Comparison of ENCODE assay signal across 13 cellular contexts in the genomic region with DNA sequence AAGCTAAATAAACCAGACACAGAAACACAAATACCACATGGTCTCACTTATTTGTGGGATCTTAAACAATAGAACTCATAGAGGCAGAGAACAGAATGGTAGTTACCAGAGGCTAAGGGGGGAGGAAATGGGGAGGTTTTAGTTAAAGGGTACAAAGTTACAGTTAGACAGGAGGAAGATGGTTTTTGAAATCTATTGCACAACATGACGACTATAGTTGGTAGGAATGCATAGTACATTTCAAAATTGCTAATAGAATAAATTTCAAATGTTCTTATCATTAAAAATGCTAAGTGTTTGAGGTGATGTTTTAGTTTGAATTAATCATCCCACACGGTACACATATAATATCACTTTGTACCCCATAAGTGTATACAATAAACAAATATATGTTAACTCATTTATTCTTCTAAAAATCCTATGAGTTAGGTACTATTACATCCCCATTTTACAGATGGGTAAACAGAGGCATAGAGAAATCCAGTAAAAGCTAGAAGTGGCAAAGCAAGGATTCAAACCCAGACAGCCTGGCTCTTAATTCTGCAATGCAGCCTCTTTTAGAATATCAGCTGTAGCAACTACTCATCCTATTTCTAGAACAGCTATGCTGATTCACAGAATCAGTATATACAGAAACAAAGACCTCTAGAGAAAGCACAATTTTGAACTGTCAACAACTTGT. TPM values are rescaled to one million over a fixed set of nuclear protein-coding genes. Genes with fewer than 3 reads are reported as not detected.
DNase-seq lines count a peak whose midpoint lies in the region; ATAC-seq and TF ChIP-seq lines count a peak whose summit lies in the region.
"Had no signal": no experiment of that assay in that cellular context is flagged by ENCODE, and none has a peak within 500 bp of the region (broad histone marks: within the 10 kb centered on the region; RNA-seq: fewer than 3 reads in every experiment).

No MANE protein-coding gene starts in this region.

- H4K20me1 ChIP-seq in IMR-90 (ENCODE audit: insufficient read depth, low read length), result no peaks in the 10 kb centered on the region

- no peak overlapping the region for H2BK15ac ChIP-seq in IMR-90 (ENCODE audit: low read depth, low read length)

- H4K91ac ChIP-seq in IMR-90 (ENCODE audit: insufficient read depth, low read depth, low read length), result no peak overlapping the region

- no peak overlapping the region for H2AK5ac ChIP-seq in IMR-90 (ENCODE audit: low read depth, low read length)

- dilution Hi-C loops in IMR-90 (cut with HindIII; ENCODE audit: low sequenced_read_pairs, unreplicated experiment), result no loop called here

- ATAC-seq in heart left ventricle (no peak), Right ventricle myocardium inferior (no peak), IMR-90 (ENCODE audit: low read depth) (no peak), right cardiac atrium (no peak)
- ATAC-seq: GM23338 had no signal

- H2BK120ac ChIP-seq in IMR-90 (ENCODE audit: low read depth, low read length), result no peak overlapping the region

- H3K4me2 ChIP-seq in IMR-90 (ENCODE audit: low read depth, low read length), result no peak overlapping the region
- H3K4me2 ChIP-seq: GM23338 had no signal

- in situ Hi-C loops in IMR-90 (cut with MboI; ENCODE audit: low sequenced_read_pairs), result no loop called here

- DNase-seq in heart left ventricle (no peak), Right ventricle myocardium inferior (ENCODE audit: missing footprints) (no peak), IMR-90 (no peak), NB4 (ENCODE audit: low read depth) (peak; percentile 30), right cardiac atrium (no peak), COLO829 (ENCODE audit: low spot score) (no peak), SHP77 treated with DMSO at 0.1 percent for 48 hours (lab: John Stamatoyannopoulos, UW) (no peak)
- DNase-seq: C1 segment of cervical spinal cord; CD4-positive, alpha-beta T cell; DMS79; H7 had no signal

- no peak overlapping the region for H2BK5ac ChIP-seq in IMR-90 (ENCODE audit: low read depth, low read length, poor library complexity, severe bottlenecking)

- no peak overlapping the region for H4K5ac ChIP-seq in IMR-90 (ENCODE audit: low read depth, low read length)

- H2AK9ac ChIP-seq in IMR-90 (replicated peaks; ENCODE audit: low read depth, low read length, poor library complexity), result no peak overlapping the region

- no peak for TF ChIP-seq RAD21 in IMR-90 (IDR thresholded peaks at IDR 0.05; ENCODE audit: low read length)

- no peak for TF ChIP-seq CTCF in heart left ventricle (IDR thresholded peaks at IDR 0.05)
- TF ChIP-seq CTCF in IMR-90 (conservative IDR thresholded peaks at IDR 0.05; ENCODE audit: low read depth, low read length), result no peak
- no peak for TF ChIP-seq CTCF in NB4 (IDR thresholded peaks at IDR 0.05; ENCODE audit: low read depth, low read length)

- no peak overlapping the region for H3K9ac ChIP-seq in IMR-90 (ENCODE audit: low read depth, low read length)

- H3K18ac ChIP-seq in IMR-90 (ENCODE audit: low read depth, low read length), result no peak overlapping the region

- H2AFZ ChIP-seq in IMR-90 (replicated peaks; ENCODE audit: low read length, poor library complexity), result no peak overlapping the region
- H2AFZ ChIP-seq: GM23338 had no signal

- no peak overlapping the region for H3K56ac ChIP-seq in IMR-90 (ENCODE audit: extremely low read depth, insufficient read depth, low read length)

- POLR2A ChIA-PET in IMR-90 (lab: Charles Lee; ENCODE audit: unreplicated experiment), result no interaction called here

- peaks cover 0 to 4% (median 0%) of the 10 kb centered on the region in 9 donors for H3K36me3 ChIP-seq in heart left ventricle
- no peaks in the 10 kb centered on the region; the same call in 1 of the 2 replicates for H3K36me3 ChIP-seq in IMR-90 (ENCODE audit: control insufficient read depth, insufficient read depth, low read length)

- peaks cover 6% of the 10 kb centered on the region for H3K9me1 ChIP-seq in IMR-90 (ENCODE audit: insufficient read depth, low read length)

- no TSS peak for BruUV-seq in IMR-90 (replicated peaks; lab: Mats Ljungman, UMichigan)

- H2BK20ac ChIP-seq in IMR-90 (ENCODE audit: low read depth, low read length), result no peak overlapping the region

- H3K14ac ChIP-seq in IMR-90 (replicated peaks; ENCODE audit: low read depth, low read length), result no peak overlapping the region

- H3K4me1 ChIP-seq in heart left ventricle (peaks cover 0 to 34% (median 2%) of the 10 kb centered on the region in 12 donors), IMR-90 (ENCODE audit: control insufficient read depth, insufficient read depth, low read length) (peaks cover 3% of the 10 kb centered on the region; the same call in 1 of the 2 replicates), right cardiac atrium (ENCODE audit: control insufficient read depth, insufficient read depth, low read length) (peaks cover 7% of the 10 kb centered on the region)

- H3K23ac ChIP-seq in IMR-90 (ENCODE audit: low read depth, low read length), result no peak overlapping the region

- TF ChIP-seq POLR2A in heart left ventricle (IDR thresholded peaks at IDR 0.05), result no peak
- no peak for TF ChIP-seq POLR2A in IMR-90 (IDR thresholded peaks at IDR 0.05; ENCODE audit: low read depth, low read length)
- no peak for TF ChIP-seq POLR2A in NB4 (IDR thresholded peaks at IDR 0.05; ENCODE audit: extremely low read depth, insufficient read length)

- H3K27ac ChIP-seq in heart left ventricle, result peak overlapping the region; percentile 32 to 93 (median 78)
- no peak overlapping the region for H3K27ac ChIP-seq in IMR-90 (ENCODE audit: insufficient read depth, low read length)
- peak overlapping the region; percentile 73 for H3K27ac ChIP-seq in right cardiac atrium (ENCODE audit: low read length)
- H3K27ac ChIP-seq: HL-60 had no signal

- CTCF ChIA-PET in IMR-90 (lab: Yijun Ruan, JAX), result no interaction called here

- WGBS in heart left ventricle, 4 donors, result 90 to 94% (median 92%) methylated on average over 2 of the region's 2 CpGs
- no CpG with 5 or more reads among the region's 2 CpGs for WGBS in IMR-90 (ENCODE audit: extremely low coverage in 2 of 2, insufficient read length in 1 of 2), 2 experiments
- 92% methylated on average over 2 of the region's 2 CpGs for WGBS in right cardiac atrium

- H3K4ac ChIP-seq in IMR-90 (ENCODE audit: low read depth, low read length), result no peak overlapping the region

- H3K9me3 ChIP-seq in heart left ventricle, result peaks cover 0 to 17% (median 0%) of the 10 kb centered on the region in 12 donors
- H3K9me3 ChIP-seq in IMR-90 (ENCODE audit: control insufficient read depth, insufficient read depth, low read length), result no peaks in the 10 kb centered on the region; the same call in 1 of the 2 replicates
- H3K9me3 ChIP-seq in right cardiac atrium (ENCODE audit: control insufficient read depth, low read length), result no peaks in the 10 kb centered on the region

- peaks cover 0 to 4% of the 10 kb centered on the region in 2 experiments; a peak in 1 of 4 replicates for H3K79me1 ChIP-seq in IMR-90 (ENCODE audit: low read depth in 1 of 2, low read length in 2 of 2)

- intact Hi-C loops in heart left ventricle (cut with DNase I) (loop anchor here in 4 of 10 donors (5.0 to 10.0 kb wide), 4 partner anchors 63 to 243 kb away; no protein-coding TSS in a partner anchor), Right ventricle myocardium inferior (cut with DNase I) (loop anchor here (2.0 to 5.0 kb wide), 2 partner anchors 65 to 258 kb away; no protein-coding TSS in a partner anchor), IMR-90 (cut with micrococcal nuclease) (no loop called here), right cardiac atrium (cut with DNase I) (no loop called here)

- no peak overlapping the region for H4K8ac ChIP-seq in IMR-90 (ENCODE audit: low read depth in 2 of 2, low read length in 2 of 2)

- no peak overlapping the region for H3K4me3 ChIP-seq in heart left ventricle
- H3K4me3 ChIP-seq in IMR-90 (ENCODE audit: insufficient read depth, low read depth, low read length), result no peak overlapping the region
- no peak overlapping the region for H3K4me3 ChIP-seq in NB4 (ENCODE audit: low read depth, low read length)
- no peak overlapping the region for H3K4me3 ChIP-seq in right cardiac atrium (ENCODE audit: low read length)
- H3K4me3 ChIP-seq: GM23338 had no signal

- no peaks in the 10 kb centered on the region for H3K27me3 ChIP-seq in heart left ventricle
- no peaks in the 10 kb centered on the region for H3K27me3 ChIP-seq in IMR-90 (ENCODE audit: control insufficient read depth, insufficient read depth, low read length)
- no peaks in the 10 kb centered on the region for H3K27me3 ChIP-seq in right cardiac atrium (ENCODE audit: control insufficient read depth, insufficient read depth)

TF ChIP-seq in IMR-90, 13 proteins besides CTCF, POLR2A, EP300 and RAD21:
- TF ChIP-seq NFE2L2 (IDR thresholded peaks at IDR 0.05; ENCODE audit: low read depth, low read length) (no peak), CEBPB (IDR thresholded peaks at IDR 0.05; ENCODE audit: low read depth, low read length) (peak; percentile 78)

RNA-seq across cellular contexts. Expression of gene HBP1, which starts 50.9 kb away (rescaled TPM):
- total RNA-seq in heart left ventricle (10 to 100 TPM; 41.3 to 98.4 (median 60.8) TPM), Right ventricle myocardium inferior (65.8 TPM), IMR-90 (2012; rRNA removed) (69.9 and 70.0 TPM in 2 replicates), right cardiac atrium (10 to 100 TPM; 40.0 to 64.7 (median 53.7) TPM)
- polyA plus RNA-seq in heart left ventricle (10 to 100 TPM; 21.4 to 38.6 TPM), IMR-90 (2012; rRNA removed) (19.0 and 27.1 TPM in 2 replicates), right cardiac atrium (39.4 TPM)
- 7.8 and 10.8 TPM in 2 replicates for polyA plus RNA-seq in IMR-90 (2012; cell fraction: cytosol; rRNA removed)
- 11.3 and 41.1 TPM in 2 replicates for polyA plus RNA-seq in IMR-90 (2012; cell fraction: nucleus; rRNA removed; ENCODE audit: low replicate concordance)
